8 cellular contexts compared by ENCODE assay signal in genomic region chr17:48908047-48908843, GRCh38. TPM values are rescaled to one million over a fixed set of nuclear protein-coding genes. Genes with fewer than 3 reads are reported as not detected.
A peak's percentile ranks its signal among the peaks of the same experiment; 100 is the strongest.
DNase-seq lines count a peak whose midpoint lies in the region; ATAC-seq and TF ChIP-seq lines count a peak whose summit lies in the region.

TSS of gene UBE2Z (plus strand) at chr17:48908407. CDS start at chr17:48908504, 97 bp downstream.

- 0 to 1% (median 0%) methylated on average over 33 to 80 of the region's 81 CpGs for WGBS in adipose tissue, 3 donors
- 0% methylated on average over 50 to 81 of the region's 81 CpGs for WGBS in heart right ventricle, 2 donors

- H3K4me3 ChIP-seq in GM12875 (ENCODE audit: low read depth, low read length) (peak within 1 kb of the TSS; percentile 85), heart right ventricle (peak within 1 kb of the TSS; percentile 59 to 99 (median 83)), upper lobe of right lung (peak within 1 kb of the TSS; percentile 70)

- intact Hi-C loops in heart right ventricle (cut with DNase I) (loop anchor here in 6 of 10 donors (1.0 to 5.0 kb wide), 4 partner anchors 15 to 37 kb away; partner anchors contain the start of genes SNF8 (in 4 of the 6) and ATP5MC1 (in 3 of the 6)), posterior vena cava (cut with DNase I) (loop anchor here in 1 of 2 donors (10.0 kb wide), 1 partner anchor 127 kb away; no protein-coding TSS in a partner anchor), upper lobe of right lung (cut with DNase I) (no loop called here)

- no peak within 1 kb of the TSS for H3K27ac ChIP-seq in adipose tissue (ENCODE audit: low read depth, low read length)
- peak within 1 kb of the TSS; percentile 82 to 97 (median 93) for H3K27ac ChIP-seq in heart right ventricle
- peak within 1 kb of the TSS; percentile 89 for H3K27ac ChIP-seq in upper lobe of right lung

- no peaks in the 10 kb centered on the region for H3K9me3 ChIP-seq in heart right ventricle
- no peaks in the 10 kb centered on the region for H3K9me3 ChIP-seq in upper lobe of right lung

- TF ChIP-seq CTCF in GM12875 (IDR thresholded peaks at IDR 0.05; ENCODE audit: borderline replicate concordance, insufficient read depth, low read depth, low read length) (no peak), heart right ventricle (IDR thresholded peaks at IDR 0.05) (peak in 5 of 9 donors; percentile 19 to 58 (median 35)), upper lobe of right lung (IDR thresholded peaks at IDR 0.05) (peak; percentile 17)

- H3K36me3 ChIP-seq in heart right ventricle (peaks cover 0 to 30% (median 0%) of the 10 kb centered on the region in 9 donors), upper lobe of right lung (peaks cover 27% of the 10 kb centered on the region)

- H3K27me3 ChIP-seq in heart right ventricle (no peaks in the 10 kb centered on the region), upper lobe of right lung (no peaks in the 10 kb centered on the region)

- DNase-seq in NCI-H1436 (lab: John Stamatoyannopoulos, UW) (peak; percentile 97), T follicular helper cell (ENCODE audit: low read depth) (peak; percentile 80), heart right ventricle (peak; percentile 92 to 95), posterior vena cava (ENCODE audit: low spot score) (peak; percentile 98), upper lobe of right lung (peak; percentile 97)

- H3K4me1 ChIP-seq in heart right ventricle (peaks cover 0 to 47% (median 33%) of the 10 kb centered on the region in 9 donors), upper lobe of right lung (peaks cover 19% of the 10 kb centered on the region)

- ATAC-seq in HG02798 (IDR thresholded peaks at IDR 0.05; ENCODE audit: poor library complexity, unreplicated experiment) (peak; percentile 86), heart right ventricle (peak; percentile 97 to 99 (median 98)), upper lobe of right lung (peak; percentile 98)

RNA-seq across cellular contexts. Expression of gene UBE2Z, which starts in this region (rescaled TPM):
- 10 to 100 TPM; 21.4 to 36.8 (median 36.3) TPM for polyA plus RNA-seq in adipose tissue
- total RNA-seq in heart right ventricle: 10 to 100 TPM; 31.4 to 47.5 (median 38.8) TPM
- 10 to 100 TPM; 15.5 to 36.2 TPM for polyA plus RNA-seq in heart right ventricle
- total RNA-seq in posterior vena cava: 10 to 100 TPM; 53.3 to 60.2 TPM
- 61.3 TPM for total RNA-seq in upper lobe of right lung
